1 cellular context compared by ENCODE assay signal in the genomic region with DNA sequence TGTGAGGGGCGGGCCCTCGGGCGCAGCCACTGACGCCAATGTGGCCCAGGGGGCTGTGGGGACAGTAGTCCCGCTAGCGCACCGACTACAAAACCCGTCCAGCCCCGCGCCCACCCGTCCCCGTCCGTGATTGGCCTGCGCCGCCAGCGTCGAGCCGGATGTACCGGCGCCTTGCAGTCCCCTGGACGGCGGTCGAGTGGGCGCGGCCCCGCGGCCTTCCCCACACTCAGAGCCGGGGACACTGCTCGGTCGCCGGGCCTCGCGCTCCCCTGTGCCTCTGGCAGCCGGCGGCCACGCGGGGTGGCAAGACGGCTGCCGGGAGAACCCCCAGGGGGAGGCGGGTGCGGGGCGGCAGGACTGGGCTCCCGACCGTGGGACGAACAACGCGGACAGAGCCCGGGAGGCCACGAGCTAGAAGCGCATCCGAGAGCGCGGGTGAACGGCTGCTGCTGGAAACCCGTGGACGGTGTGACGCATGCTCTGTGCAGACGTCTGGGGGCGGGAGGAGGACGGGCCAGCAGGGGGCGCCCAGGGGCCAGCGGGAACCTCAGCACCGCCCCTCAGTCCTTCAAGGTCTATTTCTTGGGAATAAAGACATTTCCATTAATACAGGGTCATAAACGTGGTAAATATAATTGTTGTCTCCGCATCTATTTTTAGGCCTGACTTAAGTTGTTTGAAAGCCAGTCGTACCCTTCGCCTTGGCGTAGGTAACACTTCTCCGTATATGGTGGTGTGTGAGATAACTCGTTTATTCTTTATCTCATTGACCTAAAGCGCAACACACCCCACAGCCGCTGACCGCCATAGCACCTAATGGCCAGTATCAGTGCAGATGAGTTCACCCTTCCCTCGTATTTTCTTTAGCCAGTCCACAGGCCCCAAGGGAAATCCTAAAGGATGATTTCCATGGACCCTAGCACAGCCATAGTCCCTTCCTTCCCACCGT.
TF ChIP-seq lines count a peak whose summit lies in the region.

No MANE protein-coding gene starts in this region.

TF ChIP-seq in SK-N-SH, 30 proteins besides CTCF, POLR2A, EP300 and RAD21 (continued from another document):
- TF ChIP-seq, protein P1, sequence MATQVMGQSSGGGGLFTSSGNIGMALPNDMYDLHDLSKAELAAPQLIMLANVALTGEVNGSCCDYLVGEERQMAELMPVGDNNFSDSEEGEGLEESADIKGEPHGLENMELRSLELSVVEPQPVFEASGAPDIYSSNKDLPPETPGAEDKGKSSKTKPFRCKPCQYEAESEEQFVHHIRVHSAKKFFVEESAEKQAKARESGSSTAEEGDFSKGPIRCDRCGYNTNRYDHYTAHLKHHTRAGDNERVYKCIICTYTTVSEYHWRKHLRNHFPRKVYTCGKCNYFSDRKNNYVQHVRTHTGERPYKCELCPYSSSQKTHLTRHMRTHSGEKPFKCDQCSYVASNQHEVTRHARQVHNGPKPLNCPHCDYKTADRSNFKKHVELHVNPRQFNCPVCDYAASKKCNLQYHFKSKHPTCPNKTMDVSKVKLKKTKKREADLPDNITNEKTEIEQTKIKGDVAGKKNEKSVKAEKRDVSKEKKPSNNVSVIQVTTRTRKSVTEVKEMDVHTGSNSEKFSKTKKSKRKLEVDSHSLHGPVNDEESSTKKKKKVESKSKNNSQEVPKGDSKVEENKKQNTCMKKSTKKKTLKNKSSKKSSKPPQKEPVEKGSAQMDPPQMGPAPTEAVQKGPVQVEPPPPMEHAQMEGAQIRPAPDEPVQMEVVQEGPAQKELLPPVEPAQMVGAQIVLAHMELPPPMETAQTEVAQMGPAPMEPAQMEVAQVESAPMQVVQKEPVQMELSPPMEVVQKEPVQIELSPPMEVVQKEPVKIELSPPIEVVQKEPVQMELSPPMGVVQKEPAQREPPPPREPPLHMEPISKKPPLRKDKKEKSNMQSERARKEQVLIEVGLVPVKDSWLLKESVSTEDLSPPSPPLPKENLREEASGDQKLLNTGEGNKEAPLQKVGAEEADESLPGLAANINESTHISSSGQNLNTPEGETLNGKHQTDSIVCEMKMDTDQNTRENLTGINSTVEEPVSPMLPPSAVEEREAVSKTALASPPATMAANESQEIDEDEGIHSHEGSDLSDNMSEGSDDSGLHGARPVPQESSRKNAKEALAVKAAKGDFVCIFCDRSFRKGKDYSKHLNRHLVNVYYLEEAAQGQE (IDR thresholded peaks at IDR 0.05; ENCODE audit: low read depth, low read length), result peak; percentile 4; the same call in 1 of the 2 replicates
- TF ChIP-seq GABPA (IDR thresholded peaks at IDR 0.05; ENCODE audit: low read depth), result peak; percentile 72
- no peak for TF ChIP-seq JUND (IDR thresholded peaks at IDR 0.05)
- TF ChIP-seq, protein P2, sequence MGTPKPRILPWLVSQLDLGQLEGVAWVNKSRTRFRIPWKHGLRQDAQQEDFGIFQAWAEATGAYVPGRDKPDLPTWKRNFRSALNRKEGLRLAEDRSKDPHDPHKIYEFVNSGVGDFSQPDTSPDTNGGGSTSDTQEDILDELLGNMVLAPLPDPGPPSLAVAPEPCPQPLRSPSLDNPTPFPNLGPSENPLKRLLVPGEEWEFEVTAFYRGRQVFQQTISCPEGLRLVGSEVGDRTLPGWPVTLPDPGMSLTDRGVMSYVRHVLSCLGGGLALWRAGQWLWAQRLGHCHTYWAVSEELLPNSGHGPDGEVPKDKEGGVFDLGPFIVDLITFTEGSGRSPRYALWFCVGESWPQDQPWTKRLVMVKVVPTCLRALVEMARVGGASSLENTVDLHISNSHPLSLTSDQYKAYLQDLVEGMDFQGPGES (IDR thresholded peaks at IDR 0.05; ENCODE audit: low read depth, low read length), result peak; percentile 39; the same call in 1 of the 2 replicates
- peak; percentile 13; the same call in 1 of the 2 replicates for TF ChIP-seq GATA2 (CRISPR knock-in tag; IDR thresholded peaks at IDR 0.05)
- TF ChIP-seq MXI1 (IDR thresholded peaks at IDR 0.05; ENCODE audit: low read depth, low read length), result peak; percentile 21
- peak; percentile 89 for TF ChIP-seq POLR2AphosphoS5 (IDR thresholded peaks at IDR 0.05; ENCODE audit: low read depth, low read length)
- no peak for TF ChIP-seq RCOR1 (IDR thresholded peaks at IDR 0.05; ENCODE audit: low read length)
- TF ChIP-seq TCF12 (IDR thresholded peaks at IDR 0.05), result peak; percentile 4; the same call in 1 of the 2 replicates
